32 cellular contexts compared by ENCODE assay signal in the genomic region with DNA sequence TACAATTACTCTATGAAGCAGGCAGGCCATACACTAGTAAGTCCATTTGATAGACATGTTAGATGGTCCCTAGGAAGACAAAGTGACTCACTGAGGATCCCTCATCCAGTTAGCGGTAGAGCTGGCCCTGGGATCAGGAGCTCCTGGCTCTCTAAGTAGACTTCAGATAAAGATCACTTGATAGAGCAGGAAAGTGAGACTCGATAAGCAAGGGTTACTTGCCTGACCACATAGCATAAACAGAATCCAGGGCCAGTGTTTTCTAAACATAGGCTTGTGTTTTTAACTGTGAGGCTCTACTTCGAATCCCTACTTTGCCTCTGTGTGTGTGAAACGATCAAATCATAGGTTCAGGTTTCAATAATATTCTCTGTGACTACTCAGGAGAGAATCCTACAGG.
"Had no signal": no experiment of that assay in that cellular context is flagged by ENCODE, and none has a peak within 500 bp of the region (broad histone marks: within the 10 kb centered on the region; RNA-seq: fewer than 3 reads in every experiment).

No MANE protein-coding gene starts in this region.

- H3K27ac Mint-ChIP-seq: activated CD8-positive, alpha-beta memory T cell treated with anti-CD3 and anti-CD28 coated beads, Interleukin-2, amount 10 ng/mL, durations not matched to agents 7 days and 5 days; activated CD8-positive, alpha-beta T cell treated with anti-CD3 and anti-CD28 coated beads for 36 hours; activated naive CD4-positive, alpha-beta T cell treated with anti-CD3 and anti-CD28 coated beads, Interleukin-2, amount 50 U/mL, for 72 hours; brain; naive B cell; nephron progenitor cell; stimulated activated effector memory CD8-positive, alpha-beta T cell treated with anti-CD3 and anti-CD28 coated beads, Interleukin-12 subunit alpha, Interleukin-12 subunit beta, amount 100 ng/mL, for 72 hours; stimulated activated naive CD8-positive, alpha-beta T cell treated with anti-CD3 and anti-CD28 coated beads, Interleukin-15, Interleukin-2, amounts not matched to agents 100 ng/mL and 50 ng/mL, for 24 hours; WTC11 had no signal

- ATAC-seq: activated CD8-positive, alpha-beta memory T cell treated with anti-CD3 and anti-CD28 coated beads, Interleukin-2, amount 10 ng/mL, durations not matched to agents 7 days and 5 days; activated CD8-positive, alpha-beta T cell treated with anti-CD3 and anti-CD28 coated beads for 36 hours; activated naive CD4-positive, alpha-beta T cell treated with anti-CD3 and anti-CD28 coated beads, Interleukin-2, amount 50 U/mL, for 72 hours; gastroesophageal sphincter; left cardiac atrium; left ventricle myocardium superior; pancreas; psoas muscle; stimulated activated effector memory CD8-positive, alpha-beta T cell treated with anti-CD3 and anti-CD28 coated beads, Interleukin-12 subunit alpha, Interleukin-12 subunit beta, amount 100 ng/mL, for 72 hours; WTC11 had no signal

- H3K36me3 ChIP-seq: cardiac muscle cell, colonic mucosa, gastroesophageal sphincter, pancreas, sigmoid colon, thoracic aorta, upper lobe of left lung, vagina had no signal

- H3K9me3 ChIP-seq: colonic mucosa, gastroesophageal sphincter, pancreas, psoas muscle, sigmoid colon, thoracic aorta, upper lobe of left lung, vagina had no signal

- H3K4me3 Mint-ChIP-seq: activated CD8-positive, alpha-beta memory T cell treated with anti-CD3 and anti-CD28 coated beads, Interleukin-2, amount 10 ng/mL, durations not matched to agents 7 days and 5 days; activated CD8-positive, alpha-beta T cell treated with anti-CD3 and anti-CD28 coated beads for 36 hours; brain; naive B cell; nephron progenitor cell; stimulated activated effector memory CD8-positive, alpha-beta T cell treated with anti-CD3 and anti-CD28 coated beads, Interleukin-12 subunit alpha, Interleukin-12 subunit beta, amount 100 ng/mL, for 72 hours; stimulated activated naive CD8-positive, alpha-beta T cell treated with anti-CD3 and anti-CD28 coated beads, Interleukin-15, Interleukin-2, amounts not matched to agents 100 ng/mL and 50 ng/mL, for 24 hours; WTC11 had no signal

- H3K36me3 Mint-ChIP-seq: activated CD8-positive, alpha-beta memory T cell treated with anti-CD3 and anti-CD28 coated beads, Interleukin-2, amount 10 ng/mL, durations not matched to agents 7 days and 5 days; brain; stimulated activated effector memory CD8-positive, alpha-beta T cell treated with anti-CD3 and anti-CD28 coated beads, Interleukin-12 subunit alpha, Interleukin-12 subunit beta, amount 100 ng/mL, for 72 hours had no signal

- H3K4me1 ChIP-seq: colonic mucosa, gastroesophageal sphincter, pancreas, psoas muscle, sigmoid colon, upper lobe of left lung, vagina had no signal

- H3K4me2 ChIP-seq: hepatocyte had no signal

- DNase-seq: activated CD4-positive, alpha-beta T cell treated with anti-CD3 and anti-CD28 coated beads for 1 hour; activated CD4-positive, alpha-beta T cell treated with anti-CD3 and anti-CD28 coated beads, Interleukin-2, amount 50 U/mL, for 1 hour; activated CD8-positive, alpha-beta memory T cell treated with anti-CD3 and anti-CD28 coated beads, Interleukin-2, amount 10 ng/mL, durations not matched to agents 7 days and 5 days; activated CD8-positive, alpha-beta T cell treated with anti-CD3 and anti-CD28 coated beads for 36 hours; activated naive CD4-positive, alpha-beta T cell; activated T-cell treated with anti-CD3 and anti-CD28 coated beads, Interleukin-2, amount 50 U/mL, for 48 hours; aorta; cerebellar nuclear complex; colonic mucosa; dorsolateral prefrontal cortex; effector memory CD4-positive, alpha-beta T cell; left cardiac atrium; left ventricle myocardium superior; naive B cell; nephron progenitor cell; pancreas; psoas muscle; sigmoid colon; small intestine; stimulated activated CD4-positive, alpha-beta T cell treated with anti-CD3 and anti-CD28 coated beads, Interleukin-4, amount 100 ng/mL, for 24 hours; T-helper 2 cell; upper lobe of left lung had no signal

- H3K4me1 Mint-ChIP-seq: activated CD8-positive, alpha-beta memory T cell treated with anti-CD3 and anti-CD28 coated beads, Interleukin-2, amount 10 ng/mL, durations not matched to agents 7 days and 5 days; nephron progenitor cell; stimulated activated effector memory CD8-positive, alpha-beta T cell treated with anti-CD3 and anti-CD28 coated beads, Interleukin-12 subunit alpha, Interleukin-12 subunit beta, amount 100 ng/mL, for 72 hours; WTC11 had no signal

- H2AFZ ChIP-seq: hepatocyte had no signal

- H3K27ac ChIP-seq: cardiac muscle cell, colonic mucosa, dorsolateral prefrontal cortex, gastroesophageal sphincter, hepatocyte, pancreas, psoas muscle, sigmoid colon, thoracic aorta, upper lobe of left lung, vagina had no signal

- H3K27me3 ChIP-seq: cardiac muscle cell, colonic mucosa, dorsolateral prefrontal cortex, gastroesophageal sphincter, hepatocyte, pancreas, sigmoid colon, upper lobe of left lung, vagina had no signal

- H3K4me3 ChIP-seq: cardiac muscle cell, colonic mucosa, dorsolateral prefrontal cortex, gastroesophageal sphincter, hepatocyte, pancreas, psoas muscle, sigmoid colon, thoracic aorta, upper lobe of left lung, vagina had no signal

- H3K27me3 Mint-ChIP-seq: activated CD8-positive, alpha-beta memory T cell treated with anti-CD3 and anti-CD28 coated beads, Interleukin-2, amount 10 ng/mL, durations not matched to agents 7 days and 5 days; activated CD8-positive, alpha-beta T cell treated with anti-CD3 and anti-CD28 coated beads for 36 hours; brain; naive B cell; stimulated activated naive CD8-positive, alpha-beta T cell treated with anti-CD3 and anti-CD28 coated beads, Interleukin-15, Interleukin-2, amounts not matched to agents 100 ng/mL and 50 ng/mL, for 24 hours had no signal
